In the genomic region with DNA sequence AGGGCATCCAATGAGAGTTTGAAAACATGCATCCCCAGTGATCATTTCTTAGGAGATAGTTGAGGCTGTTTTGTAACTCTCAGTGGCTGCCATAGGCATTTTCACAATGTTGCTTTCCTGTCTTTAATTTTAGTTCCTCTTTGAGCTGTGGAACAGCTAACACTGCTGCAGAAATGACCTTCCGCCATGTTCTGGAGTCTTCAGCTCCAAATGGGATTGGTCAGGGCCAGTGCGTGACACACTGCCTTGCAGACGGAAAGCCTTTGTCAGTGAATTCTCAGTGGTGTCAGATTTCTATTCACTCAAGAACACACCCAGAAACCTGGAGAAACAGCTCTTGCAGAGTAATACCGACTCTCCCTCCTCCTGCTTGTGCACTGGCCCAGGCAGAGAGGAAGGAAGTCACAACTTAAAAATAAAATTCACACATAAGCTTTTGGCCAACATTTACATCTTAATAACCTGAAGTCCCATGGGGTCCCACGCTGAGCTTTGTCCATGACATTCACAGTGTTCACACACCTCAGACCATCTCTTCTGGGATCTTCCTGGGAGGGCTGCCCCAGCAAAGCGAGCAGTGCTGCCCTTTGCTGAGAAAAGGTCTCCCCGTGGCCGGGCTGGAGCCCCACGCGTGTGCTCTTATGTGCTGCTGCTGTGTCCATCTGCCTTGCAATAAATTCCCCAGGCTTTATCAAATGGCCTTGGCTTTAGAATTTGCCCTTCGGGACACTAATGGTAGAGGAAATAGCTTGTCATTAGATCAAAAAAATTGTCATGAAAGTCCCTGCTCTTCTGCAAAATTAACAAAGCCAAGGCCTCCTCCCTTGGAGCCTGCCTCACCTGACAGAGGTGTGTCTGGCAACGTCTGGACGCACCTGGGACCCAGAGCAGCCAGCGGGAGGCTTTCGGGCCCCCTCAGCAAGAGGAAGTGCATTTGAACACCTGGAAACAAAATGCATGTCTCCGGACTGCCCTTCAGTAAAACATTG, we compare ENCODE assay signal across 9 cellular contexts.
A peak's percentile ranks its signal among the peaks of the same experiment; 100 is the strongest.
DNase-seq lines count a peak whose midpoint lies in the region; ATAC-seq and TF ChIP-seq lines count a peak whose summit lies in the region.
"Had no signal": no experiment of that assay in that cellular context is flagged by ENCODE, and none has a peak within 500 bp of the region (broad histone marks: within the 10 kb centered on the region; RNA-seq: fewer than 3 reads in every experiment).

No MANE protein-coding gene starts in this region.

- 35 to 38% (median 35%) methylated on average over 16 of the region's 16 CpGs for WGBS in adipose tissue, 3 donors

- TF ChIP-seq CTCF in GM10248 (IDR thresholded peaks at IDR 0.05; ENCODE audit: control extremely low read depth, extremely low read depth, low read depth, missing control alignments), result no peak

- H3K4me1 Mint-ChIP-seq in IgD-negative memory B cell, result peaks cover 52 to 64% (median 57%) of the 10 kb centered on the region in 3 donors
- peaks cover 49 to 63% of the 10 kb centered on the region in 2 donors for H3K4me1 Mint-ChIP-seq in immature natural killer cell

- POLR2A ChIA-PET in GM10248 (lab: Yijun Ruan, JAX), result interaction anchor here (0.6 to 1.8 kb wide), 8 partner anchors 14 to 81 kb away, joined by 3 to 6 read pairs (median 3); no protein-coding TSS in a partner anchor

- H3K27ac ChIP-seq in adipose tissue (ENCODE audit: low read depth, low read length) (peak overlapping the region; percentile 23), stomach smooth muscle (ENCODE audit: low read length) (peak overlapping the region; percentile 46)
- H3K27ac ChIP-seq: SJCRH30 had no signal

- H3K4me3 Mint-ChIP-seq in IgD-negative memory B cell (peak overlapping the region; percentile 65 to 96 (median 89)), immature natural killer cell (peak overlapping the region; percentile 82 to 90 (median 89))

- H3K36me3 ChIP-seq in stomach smooth muscle (ENCODE audit: control insufficient read depth in 2 of 2, insufficient read depth in 2 of 2, low read length in 2 of 2), result no peaks in the 10 kb centered on the region
- H3K36me3 ChIP-seq: SJCRH30 had no signal

- peaks cover 34% of the 10 kb centered on the region for H3K4me1 ChIP-seq in stomach smooth muscle (ENCODE audit: control insufficient read depth, insufficient read depth, low read length)
- H3K4me1 ChIP-seq: SJCRH30 had no signal

- peak; percentile 79 for ATAC-seq in GM21717 (IDR thresholded peaks at IDR 0.05; ENCODE audit: unreplicated experiment)

- H3K27me3 ChIP-seq in stomach smooth muscle (ENCODE audit: control insufficient read depth in 1 of 2, insufficient read depth in 2 of 2, low read length in 2 of 2), result no peaks in the 10 kb centered on the region
- H3K27me3 ChIP-seq: SJCRH30 had no signal

- H3K9ac ChIP-seq in stomach smooth muscle (ENCODE audit: low read length in 2 of 2), result no peak overlapping the region

- DNase-seq in GM10248 (ENCODE audit: extremely low spot score), result peak; percentile 75
- DNase-seq in immature natural killer cell, result peak; percentile 22 to 31 (median 26)
- no peak for DNase-seq in middle frontal gyrus (ENCODE audit: extremely low spot score, low spot score)
- DNase-seq in NCI-H446 treated with DMSO at 0.1 percent for 48 hours (lab: John Stamatoyannopoulos, UW), result no peak

- H3K27ac Mint-ChIP-seq in IgD-negative memory B cell (peak overlapping the region in 2 of 3 donors; percentile 17 to 76), immature natural killer cell (peak overlapping the region; percentile 73 to 95 (median 92))

- H3K27me3 Mint-ChIP-seq in IgD-negative memory B cell (peaks cover 11% of the 10 kb centered on the region), immature natural killer cell (ENCODE audit: low read depth in 3 of 3) (peaks cover 0 to 1% (median 0%) of the 10 kb centered on the region in 3 donors)

- CTCF ChIA-PET in GM10248 (lab: Yijun Ruan, JAX), result interaction anchor here (0.7 to 3.1 kb wide), 18 partner anchors 10 to 173 kb away, joined by 3 to 39 read pairs (median 4); no protein-coding TSS in a partner anchor

- no peaks in the 10 kb centered on the region for H3K9me3 ChIP-seq in stomach smooth muscle (ENCODE audit: control insufficient read depth in 2 of 2, low read length in 2 of 2)
- H3K9me3 ChIP-seq: SJCRH30 had no signal

- no peaks in the 10 kb centered on the region for H3K36me3 Mint-ChIP-seq in IgD-negative memory B cell
- no peaks in the 10 kb centered on the region for H3K36me3 Mint-ChIP-seq in immature natural killer cell

- no peak overlapping the region for H3K4me3 ChIP-seq in stomach smooth muscle (ENCODE audit: low read length in 2 of 2)
- H3K4me3 ChIP-seq: SJCRH30 had no signal

- H3K9me3 Mint-ChIP-seq in IgD-negative memory B cell (no peaks in the 10 kb centered on the region), immature natural killer cell (no peaks in the 10 kb centered on the region)

Comparison
In these comparisons a context has a peak if more than half of its experiments do, and no peak if none do; other contexts are left out.
1. DNase-seq: peak in GM10248 (single experiment) and immature natural killer cell (3 of 3); none in middle frontal gyrus (single experiment) and NCI-H446 treated with DMSO at 0.1 percent for 48 hours (single experiment).